ENCODE assay signal across 10 cellular contexts in genomic region chr22:19810381-19811141, GRCh38. TPM values are rescaled to one million over a fixed set of nuclear protein-coding genes. Genes with fewer than 3 reads are reported as not detected.
A peak's percentile ranks its signal among the peaks of the same experiment; 100 is the strongest.
DNase-seq lines count a peak whose midpoint lies in the region; TF ChIP-seq lines count a peak whose summit lies in the region.
"Had no signal": no experiment of that assay in that cellular context is flagged by ENCODE, and none has a peak within 500 bp of the region (broad histone marks: within the 10 kb centered on the region; RNA-seq: fewer than 3 reads in every experiment).

No MANE protein-coding gene starts in this region.

- peaks cover 2% of the 10 kb centered on the region for H3K36me3 Mint-ChIP-seq in osteocyte (ENCODE audit: unreplicated experiment)

- H4K20me1 ChIP-seq in fibroblast of lung (ENCODE audit: control insufficient read depth, extremely low read depth, insufficient read depth, low read length) = no peaks in the 10 kb centered on the region

- no peaks in the 10 kb centered on the region for H3K79me2 ChIP-seq in fibroblast of lung (ENCODE audit: control insufficient read depth, insufficient read depth, low read length)

- H2AFZ ChIP-seq in fibroblast of lung (ENCODE audit: low read length) = no peak overlapping the region

- peak overlapping the region; percentile 29 for H3K27ac Mint-ChIP-seq in osteocyte (ENCODE audit: unreplicated experiment)

- H3K27me3 ChIP-seq in fibroblast of lung (ENCODE audit: control insufficient read depth, insufficient read depth, low read length) = no peaks in the 10 kb centered on the region

- no peaks in the 10 kb centered on the region for H3K9me3 ChIP-seq in fibroblast of lung (ENCODE audit: control insufficient read depth, insufficient read depth, low read depth, low read length)

- no peaks in the 10 kb centered on the region for H3K27me3 Mint-ChIP-seq in osteocyte (ENCODE audit: unreplicated experiment)

- H3K4me2 ChIP-seq in fibroblast of lung (ENCODE audit: extremely low read depth, insufficient read depth, low read length) = no peak overlapping the region

- no peak overlapping the region for H3K27ac ChIP-seq in fibroblast of lung (ENCODE audit: insufficient read depth, low read length)

- no peak overlapping the region for H3K4me3 Mint-ChIP-seq in osteocyte (ENCODE audit: unreplicated experiment)

- H3K9ac ChIP-seq in fibroblast of lung (ENCODE audit: insufficient read depth, low read length) = no peak overlapping the region

- peak; percentile 77 for DNase-seq in Daoy (ENCODE audit: low read depth)
- DNase-seq in M059J (ENCODE audit: low read depth) = peak; percentile 70
- peak; percentile 55 to 96 for DNase-seq in fibroblast of lung (ENCODE audit: low read depth in 2 of 2)
- DNase-seq in osteocyte (ENCODE audit: extremely low spot score, unreplicated experiment) = peak; percentile 84
- no peak for DNase-seq in NCI-H2029 (lab: John Stamatoyannopoulos, UW)
- DNase-seq in NCI-H1436 (lab: John Stamatoyannopoulos, UW) = no peak
- no peak for DNase-seq in NCI-H345 (lab: John Stamatoyannopoulos, UW)
- DNase-seq: activated gamma-delta T cell treated with Interleukin-2 at 50 U/mL for 16 hours, KG1, NCI-H774 had no signal

- no peaks in the 10 kb centered on the region for H3K4me1 ChIP-seq in fibroblast of lung (ENCODE audit: control insufficient read depth, extremely low read depth, insufficient read depth, low read length)

- TF ChIP-seq CTCF in fibroblast of lung (conservative IDR thresholded peaks at IDR 0.05 in 1 of 2, IDR thresholded peaks at IDR 0.05 in 1 of 2; ENCODE audit: low read depth in 1 of 2, low read length in 2 of 2) = no peak
- peak; percentile 13 for TF ChIP-seq CTCF in osteocyte (IDR thresholded peaks at IDR 0.05)

- no peaks in the 10 kb centered on the region for H3K36me3 ChIP-seq in fibroblast of lung (ENCODE audit: control insufficient read depth, insufficient read depth, low read length)

- H3K9me3 Mint-ChIP-seq in osteocyte (ENCODE audit: unreplicated experiment) = no peaks in the 10 kb centered on the region

- H3K4me1 Mint-ChIP-seq in osteocyte (ENCODE audit: unreplicated experiment) = peaks cover 32% of the 10 kb centered on the region

- no peak overlapping the region for H3K4me3 ChIP-seq in fibroblast of lung (replicated peaks in 1 of 4; ENCODE audit: control extremely low read depth in 1 of 4, insufficient read depth in 1 of 4, low read depth in 3 of 4, low read length in 4 of 4)

RNA-seq across cellular contexts. Expression of gene GNB1L, which starts 44.1 kb away (rescaled TPM):
- total RNA-seq in Daoy (2014; rRNA removed; shearing (Covaris generic)) = 16.1 and 17.0 TPM in 2 replicates
- 4.0 and 7.6 TPM in 2 replicates for total RNA-seq in M059J (2014; rRNA removed; shearing (Covaris generic))
- total RNA-seq in fibroblast of lung (6.4 and 7.8 TPM in 2 replicates), osteocyte (6.0 and 6.1 TPM in 2 replicates)
- 1.4 and 2.1 TPM in 2 replicates for polyA plus RNA-seq in fibroblast of lung
- 4.0 and 6.5 TPM in 2 replicates for polyA plus RNA-seq in fibroblast of lung (2012)
- polyA minus RNA-seq in fibroblast of lung (ENCODE audit: low replicate concordance) = 0.71 and 1.3 TPM in 2 replicates

RNA-seq across cellular contexts. Expression of gene RTL10, which starts 44.1 kb away (rescaled TPM):
- 8.2 and 11.2 TPM in 2 replicates for total RNA-seq in Daoy (2014; rRNA removed; shearing (Covaris generic))
- 3.5 and 7.6 TPM in 2 replicates for total RNA-seq in M059J (2014; rRNA removed; shearing (Covaris generic))
- total RNA-seq in fibroblast of lung (7.3 and 7.7 TPM in 2 replicates), osteocyte (28.5 and 30.4 TPM in 2 replicates)
- 5.6 and 6.5 TPM in 2 replicates for polyA plus RNA-seq in fibroblast of lung
- 7.5 and 8.7 TPM in 2 replicates for polyA plus RNA-seq in fibroblast of lung (2012)
- 22.6 and 34.5 TPM in 2 replicates for polyA minus RNA-seq in fibroblast of lung (ENCODE audit: low replicate concordance)

RNA-seq across cellular contexts. Expression of gene TBX1, which starts 50.0 kb away (rescaled TPM):
- 1.1 and 1.6 TPM in 2 replicates for total RNA-seq in Daoy (2014; rRNA removed; shearing (Covaris generic))
- 0.10 TPM in 1 of 2 replicates, not detected in the other for total RNA-seq in M059J (2014; rRNA removed; shearing (Covaris generic))
- not detected in 2 replicates for total RNA-seq in fibroblast of lung
- not detected in 2 replicates for polyA plus RNA-seq in fibroblast of lung
- polyA plus RNA-seq in fibroblast of lung (2012) = not detected in 2 replicates
- not detected in 2 replicates for polyA minus RNA-seq in fibroblast of lung (ENCODE audit: low replicate concordance)
- total RNA-seq in osteocyte = 22.5 and 24.2 TPM in 2 replicates

Comparison
In these comparisons a context has a peak if more than half of its experiments do, and no peak if none do; other contexts are left out.
1. DNase-seq: peak in Daoy (single experiment), M059J (single experiment), fibroblast of lung (2 of 2) and osteocyte (single experiment); none in NCI-H2029 (single experiment), NCI-H1436 (single experiment) and NCI-H345 (single experiment).